In the genomic region with DNA sequence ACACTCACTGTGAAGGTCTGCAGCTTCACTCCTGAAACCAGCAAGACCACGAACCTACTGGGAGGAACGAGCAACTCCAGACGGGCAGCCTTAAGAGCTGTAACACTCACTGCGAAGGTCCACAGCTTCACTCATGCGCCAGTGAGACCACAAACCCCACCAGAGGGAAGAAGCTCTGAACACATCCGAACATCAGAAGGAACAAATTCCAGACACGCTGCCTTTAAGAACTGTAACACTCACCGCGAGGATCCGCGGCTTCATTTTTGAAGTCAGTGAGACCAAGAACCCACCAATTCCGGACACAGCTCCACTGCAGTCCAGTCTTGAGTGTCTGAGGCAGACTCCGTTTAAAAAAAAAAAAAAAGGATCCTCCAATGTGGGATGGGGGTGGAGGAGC, we compare ENCODE assay signal across 2 cellular contexts.
A peak's percentile ranks its signal among the peaks of the same experiment; 100 is the strongest.
TF ChIP-seq lines count a peak whose summit lies in the region.

No MANE protein-coding gene starts in this region.

TF ChIP-seq in HepG2, 621 proteins besides CTCF, POLR2A, EP300 and RAD21:
- TF ChIP-seq CCDC6 (CRISPR knock-in tag; IDR thresholded peaks at IDR 0.05) (no peak), ZNF224 (CRISPR knock-in tag; IDR thresholded peaks at IDR 0.05) (0 out of 2 replicates have a peak, but pooled peaks have one; percentile 47), ZNF772 (CRISPR knock-in tag; IDR thresholded peaks at IDR 0.05) (0 out of 2 replicates have a peak, but pooled peaks have one; percentile 11), ZNF574 (CRISPR knock-in tag; IDR thresholded peaks at IDR 0.05) (no peak), HMGXB3 (CRISPR knock-in tag; IDR thresholded peaks at IDR 0.05; ENCODE audit: borderline replicate concordance) (no peak), SIN3A (IDR thresholded peaks at IDR 0.05; ENCODE audit: borderline replicate concordance, low read depth, low read length) (no peak)

TF ChIP-seq in endothelial cell of umbilical vein, 7 proteins besides CTCF, POLR2A, EP300 and RAD21:
- no peak for TF ChIP-seq MAX (IDR thresholded peaks at IDR 0.05; ENCODE audit: insufficient read depth, insufficient read length)
